In genomic region chr5:68264024-68264956, GRCh38 we compare ENCODE assay signal across 9 cellular contexts. TPM values are rescaled to one million over a fixed set of nuclear protein-coding genes. Genes with fewer than 3 reads are reported as not detected.
DNase-seq lines count a peak whose midpoint lies in the region; ATAC-seq and TF ChIP-seq lines count a peak whose summit lies in the region.
"Had no signal": no experiment of that assay in that cellular context is flagged by ENCODE, and none has a peak within 500 bp of the region (broad histone marks: within the 10 kb centered on the region; RNA-seq: fewer than 3 reads in every experiment).

No MANE protein-coding gene starts in this region.

- WGBS in right lobe of liver (ENCODE audit: insufficient coverage, low coverage, low lambda C conversion rate, missing lambda C conversion rate), result 20% methylated on average over 8 of the region's 10 CpGs
- WGBS in testis, 2 donors, result 59 to 67% methylated on average over 10 of the region's 10 CpGs

- no peak overlapping the region for H3K4me3 Mint-ChIP-seq in IgD-negative memory B cell

- H3K27ac ChIP-seq in breast epithelium (peak overlapping the region; percentile 76 to 84), right lobe of liver (peak overlapping the region; percentile 49 to 55 (median 52)), testis (peak overlapping the region; percentile 39 to 83)

- TF ChIP-seq POLR2A in breast epithelium (IDR thresholded peaks at IDR 0.05), result peak; percentile 8
- peak; percentile 77 for TF ChIP-seq POLR2A in right lobe of liver (IDR thresholded peaks at IDR 0.05)
- no peak for TF ChIP-seq POLR2A in testis (IDR thresholded peaks at IDR 0.05)

- H3K27ac Mint-ChIP-seq in IgD-negative memory B cell, result peak overlapping the region in 2 of 3 donors; percentile 14 to 42

- peak; percentile 79 to 89 (median 84) for ATAC-seq in right lobe of liver
- no peak for ATAC-seq in GM19455 (IDR thresholded peaks at IDR 0.05; ENCODE audit: unreplicated experiment)

- H3K27me3 ChIP-seq in breast epithelium (no peaks in the 10 kb centered on the region), right lobe of liver (no peaks in the 10 kb centered on the region), testis (no peaks in the 10 kb centered on the region)

- H3K4me1 ChIP-seq in breast epithelium (peaks cover 6 to 22% of the 10 kb centered on the region in 2 donors), right lobe of liver (peaks cover 0 to 81% (median 40%) of the 10 kb centered on the region in 4 donors), testis (peaks cover 37% of the 10 kb centered on the region)

- no peaks in the 10 kb centered on the region for H3K36me3 Mint-ChIP-seq in IgD-negative memory B cell

- no peak for DNase-seq in breast epithelium (ENCODE audit: low spot score in 2 of 2)
- DNase-seq in right lobe of liver, result peak; percentile 66 to 72 (median 68)
- DNase-seq in testis, result no peak
- DNase-seq in activated gamma-delta T cell treated with Interleukin-2 at 50 U/mL for 16 hours, result no peak
- no peak for DNase-seq in activated CD4-positive, alpha-beta T cell treated with anti-CD3 and anti-CD28 coated beads for 48 hours
- DNase-seq: NCI-H1092, SHP77 treated with DMSO at 0.1 percent for 48 hours had no signal

- H3K4me1 Mint-ChIP-seq in IgD-negative memory B cell, result peaks cover 41 to 66% (median 53%) of the 10 kb centered on the region in 3 donors

- peak overlapping the region in 1 of 3 donors; percentile 9 for H3K4me3 ChIP-seq in breast epithelium
- peak overlapping the region in 2 of 3 donors; percentile 2 to 3 for H3K4me3 ChIP-seq in right lobe of liver
- H3K4me3 ChIP-seq in testis, result no peak overlapping the region

- intact Hi-C loops in breast epithelium (cut with DNase I; ENCODE audit: low total_unique reads) (no loop called here), right lobe of liver (cut with DNase I) (no loop called here), testis (cut with DNase I; ENCODE audit: low total_unique reads) (no loop called here)

- no peaks in the 10 kb centered on the region for H3K27me3 Mint-ChIP-seq in IgD-negative memory B cell

- H3K9me3 ChIP-seq in breast epithelium (no peaks in the 10 kb centered on the region), right lobe of liver (no peaks in the 10 kb centered on the region), testis (no peaks in the 10 kb centered on the region)

- H3K9me3 Mint-ChIP-seq in IgD-negative memory B cell, result no peaks in the 10 kb centered on the region

- no peak for TF ChIP-seq CTCF in breast epithelium (IDR thresholded peaks at IDR 0.05)
- TF ChIP-seq CTCF in right lobe of liver (IDR thresholded peaks at IDR 0.05), result no peak
- no peak for TF ChIP-seq CTCF in testis (IDR thresholded peaks at IDR 0.05)

- H3K36me3 ChIP-seq in breast epithelium, result no peaks in the 10 kb centered on the region
- H3K36me3 ChIP-seq in right lobe of liver, result no peaks in the 10 kb centered on the region
- H3K36me3 ChIP-seq in testis (ENCODE audit: low read depth, missing control alignments), result no peaks in the 10 kb centered on the region

RNA-seq across cellular contexts. Expression of gene PIK3R1, which starts 48.7 kb away (rescaled TPM):
- polyA plus RNA-seq in IgD-negative memory B cell (29.1 TPM), testis (ENCODE audit: insufficient read depth, low read depth, low replicate concordance) (16.9 TPM)
- total RNA-seq in breast epithelium (100 to 1,000 TPM; 193 to 429 (median 275) TPM), right lobe of liver (100 to 1,000 TPM in 2 of 6 experiments, 10 to 100 TPM in 4; 36.3 to 173 (median 72.8) TPM), testis (10 to 100 TPM; 48.1 to 63.7 TPM)

Comparison
In these comparisons a context has a peak if more than half of its experiments do, and no peak if none do; other contexts are left out.
1. DNase-seq: peak in right lobe of liver (3 of 3); none in breast epithelium (0 of 2), testis (single experiment), activated gamma-delta T cell treated with Interleukin-2 at 50 U/mL for 16 hours (single experiment) and activated CD4-positive, alpha-beta T cell treated with anti-CD3 and anti-CD28 coated beads for 48 hours (single experiment).
2. H3K4me3 ChIP-seq: peak in right lobe of liver (2 of 3); none in testis (0 of 2).
3. Peak in every context shown above with its lines, with median percentiles within 50 percentile points of each other: H3K27ac ChIP-seq.